In the genomic region with DNA sequence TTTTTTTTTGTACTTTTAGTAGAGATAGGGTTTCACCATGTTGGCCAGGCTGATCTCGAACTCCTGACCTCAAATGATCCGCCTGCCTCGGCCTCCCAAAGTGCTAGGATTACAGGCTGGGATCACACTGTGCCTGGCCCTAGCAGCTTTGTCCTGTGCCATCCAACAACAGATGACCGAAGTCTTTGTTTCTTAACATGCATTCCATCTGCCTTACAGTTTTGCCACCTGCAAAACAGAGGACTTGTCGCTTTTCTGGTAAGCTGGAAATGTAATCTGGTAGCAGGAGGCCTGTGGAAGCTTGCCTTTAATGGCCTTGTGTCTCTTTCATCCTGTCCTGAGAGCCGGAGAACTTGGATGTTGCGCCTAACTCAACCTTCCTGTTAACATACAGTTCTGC, we compare ENCODE assay signal across 18 cellular contexts. TPM values are rescaled to one million over a fixed set of nuclear protein-coding genes. Genes with fewer than 3 reads are reported as not detected.
A peak's percentile ranks its signal among the peaks of the same experiment; 100 is the strongest.
DNase-seq lines count a peak whose midpoint lies in the region; ATAC-seq, FAIRE-seq and TF ChIP-seq lines count a peak whose summit lies in the region.
"Had no signal": no experiment of that assay in that cellular context is flagged by ENCODE, and none has a peak within 500 bp of the region (broad histone marks: within the 10 kb centered on the region; RNA-seq: fewer than 3 reads in every experiment).

No MANE protein-coding gene starts in this region.

- peak overlapping the region; percentile 29 to 57 (median 44) for H3K27ac Mint-ChIP-seq in nephron
- H3K27ac Mint-ChIP-seq: CD4-positive, alpha-beta T cell had no signal

- no peaks in the 10 kb centered on the region for H3K27me3 ChIP-seq in bronchial epithelial cell (ENCODE audit: control insufficient read depth, insufficient read depth, low read length)
- no peaks in the 10 kb centered on the region for H3K27me3 ChIP-seq in stomach smooth muscle (ENCODE audit: control insufficient read depth in 1 of 2, insufficient read depth in 2 of 2, low read length in 2 of 2)

- TF ChIP-seq CTCF in HEK293 (tag by site-specific recombination; IDR thresholded peaks at IDR 0.05) (no peak), bronchial epithelial cell (IDR thresholded peaks at IDR 0.05; ENCODE audit: insufficient read depth, low read length, severe bottlenecking) (no peak), nephron (IDR thresholded peaks at IDR 0.05; ENCODE audit: unreplicated experiment in 3 of 3) (no peak)

- no peak overlapping the region for H3K4me3 ChIP-seq in HEK293 (ENCODE audit: low read depth, low read length)
- no peak overlapping the region for H3K4me3 ChIP-seq in bronchial epithelial cell (ENCODE audit: low read depth, low read length)
- H3K4me3 ChIP-seq in stomach smooth muscle (ENCODE audit: low read length in 2 of 2) = no peak overlapping the region
- H3K4me3 ChIP-seq: A549 had no signal

- no peaks in the 10 kb centered on the region for H3K27me3 Mint-ChIP-seq in nephron (ENCODE audit: low read depth)
- H3K27me3 Mint-ChIP-seq: CD4-positive, alpha-beta T cell had no signal

- peak overlapping the region in 1 of 2 donors; percentile 47 for H3K9ac ChIP-seq in stomach smooth muscle (ENCODE audit: low read length in 2 of 2)

- no peaks in the 10 kb centered on the region for H3K9me3 Mint-ChIP-seq in nephron
- H3K9me3 Mint-ChIP-seq: CD4-positive, alpha-beta T cell had no signal

- H3K4me1 ChIP-seq in HEK293 (ENCODE audit: control insufficient read depth, insufficient read depth, low read length) (no peaks in the 10 kb centered on the region), stomach smooth muscle (ENCODE audit: control insufficient read depth, insufficient read depth, low read length) (peaks cover 49% of the 10 kb centered on the region)

- peaks cover 37% of the 10 kb centered on the region for H3K4me1 Mint-ChIP-seq in nephron

- H3K9me3 ChIP-seq in HEK293 (ENCODE audit: control insufficient read depth, insufficient read depth, low read depth, low read length) (no peaks in the 10 kb centered on the region), stomach smooth muscle (ENCODE audit: control insufficient read depth in 2 of 2, low read length in 2 of 2) (no peaks in the 10 kb centered on the region)
- H3K9me3 ChIP-seq: A549 had no signal

- H3K4me3 Mint-ChIP-seq in nephron = no peak overlapping the region
- H3K4me3 Mint-ChIP-seq: CD4-positive, alpha-beta T cell had no signal

- ATAC-seq in SK-N-SH treated with all-trans-retinoic acid at 6 μM for 48 hours = no peak
- no peak for ATAC-seq in HG02884 (IDR thresholded peaks at IDR 0.05; ENCODE audit: unreplicated experiment)
- ATAC-seq: A549 had no signal

- POLR2A ChIA-PET in HEK293 (lab: Yijun Ruan, JAX) = no interaction called here

- H3K27ac ChIP-seq in HEK293 (ENCODE audit: extremely low read depth, low read depth, low read length) = no peak overlapping the region
- H3K27ac ChIP-seq in stomach smooth muscle (ENCODE audit: low read length) = peak overlapping the region; percentile 46
- H3K27ac ChIP-seq: 22Rv1, A549, C4-2B had no signal

- CTCF ChIA-PET in HEK293 (lab: Yijun Ruan, JAX) = no interaction called here

- peak; percentile 47 for FAIRE-seq in bronchial epithelial cell (lab: Jason Lieb, UNC)
- FAIRE-seq: A549, GM12892, GM18507 had no signal

- H3K36me3 ChIP-seq in HEK293 (ENCODE audit: control insufficient read depth in 2 of 2, insufficient read depth in 1 of 2, low read length in 2 of 2) = peaks cover 0 to 42% of the 10 kb centered on the region in 2 experiments; a peak in 2 of 3 replicates
- peaks cover 9% of the 10 kb centered on the region for H3K36me3 ChIP-seq in bronchial epithelial cell (ENCODE audit: control insufficient read depth, insufficient read depth, low read length)
- H3K36me3 ChIP-seq in stomach smooth muscle (ENCODE audit: control insufficient read depth in 2 of 2, insufficient read depth in 2 of 2, low read length in 2 of 2) = peaks cover 14 to 25% of the 10 kb centered on the region in 2 donors

- no peak for DNase-seq in bronchial epithelial cell (ENCODE audit: low read depth)
- DNase-seq in NCI-H524 treated with DMSO at 0.1 percent for 48 hours (lab: John Stamatoyannopoulos, UW) = no peak
- DNase-seq: AML-193; CD4-positive, alpha-beta T cell; DMS153; DMS79; GDM1; GOT3 had no signal

- H3K36me3 Mint-ChIP-seq in nephron (ENCODE audit: low read depth) = peaks cover 37% of the 10 kb centered on the region

TF ChIP-seq in HEK293, 187 proteins besides CTCF, POLR2A, EP300 and RAD21:
- TF ChIP-seq SCRT2 (tag by site-specific recombination; IDR thresholded peaks at IDR 0.05) = 0 out of 2 replicates have a peak, but pooled peaks have one; percentile 29
- TF ChIP-seq SCRT1 (tag by site-specific recombination; IDR thresholded peaks at IDR 0.05; ENCODE audit: borderline replicate concordance) = 0 out of 2 replicates have a peak, but pooled peaks have one; percentile 28
- TF ChIP-seq ZNF837 (tag by site-specific recombination; IDR thresholded peaks at IDR 0.05) = no peak
TF ChIP-seq in HEK293: peak in this region for 2.

TF ChIP-seq in SK-N-SH treated with all-trans-retinoic acid at 6 μM for 48 hours, 23 proteins besides CTCF, POLR2A, EP300 and RAD21 (continues in another document):
- TF ChIP-seq ARNTL (CRISPR knock-in tag; IDR thresholded peaks at IDR 0.05; ENCODE audit: borderline replicate concordance, low read depth) = no peak
- no peak for TF ChIP-seq CSDC2 (CRISPR knock-in tag; IDR thresholded peaks at IDR 0.05)
- TF ChIP-seq ZFP30 (CRISPR knock-in tag; IDR thresholded peaks at IDR 0.05) = no peak
- no peak for TF ChIP-seq RARB (CRISPR knock-in tag; IDR thresholded peaks at IDR 0.05)
- no peak for TF ChIP-seq ZC3H10 (CRISPR knock-in tag; IDR thresholded peaks at IDR 0.05)
- TF ChIP-seq, protein P1, sequence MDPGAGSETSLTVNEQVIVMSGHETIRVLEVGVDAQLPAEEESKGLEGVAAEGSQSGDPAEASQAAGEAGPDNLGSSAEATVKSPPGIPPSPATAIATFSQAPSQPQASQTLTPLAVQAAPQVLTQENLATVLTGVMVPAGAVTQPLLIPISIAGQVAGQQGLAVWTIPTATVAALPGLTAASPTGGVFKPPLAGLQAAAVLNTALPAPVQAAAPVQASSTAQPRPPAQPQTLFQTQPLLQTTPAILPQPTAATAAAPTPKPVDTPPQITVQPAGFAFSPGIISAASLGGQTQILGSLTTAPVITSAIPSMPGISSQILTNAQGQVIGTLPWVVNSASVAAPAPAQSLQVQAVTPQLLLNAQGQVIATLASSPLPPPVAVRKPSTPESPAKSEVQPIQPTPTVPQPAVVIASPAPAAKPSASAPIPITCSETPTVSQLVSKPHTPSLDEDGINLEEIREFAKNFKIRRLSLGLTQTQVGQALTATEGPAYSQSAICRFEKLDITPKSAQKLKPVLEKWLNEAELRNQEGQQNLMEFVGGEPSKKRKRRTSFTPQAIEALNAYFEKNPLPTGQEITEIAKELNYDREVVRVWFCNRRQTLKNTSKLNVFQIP (CRISPR knock-in tag; IDR thresholded peaks at IDR 0.05; ENCODE audit: borderline replicate concordance, low read depth) = no peak
- TF ChIP-seq ZNF565 (CRISPR knock-in tag; conservative IDR thresholded peaks at IDR 0.05; ENCODE audit: low read depth) = no peak
- no peak for TF ChIP-seq OSR1 (CRISPR knock-in tag; IDR thresholded peaks at IDR 0.05)
- TF ChIP-seq, protein P2, sequence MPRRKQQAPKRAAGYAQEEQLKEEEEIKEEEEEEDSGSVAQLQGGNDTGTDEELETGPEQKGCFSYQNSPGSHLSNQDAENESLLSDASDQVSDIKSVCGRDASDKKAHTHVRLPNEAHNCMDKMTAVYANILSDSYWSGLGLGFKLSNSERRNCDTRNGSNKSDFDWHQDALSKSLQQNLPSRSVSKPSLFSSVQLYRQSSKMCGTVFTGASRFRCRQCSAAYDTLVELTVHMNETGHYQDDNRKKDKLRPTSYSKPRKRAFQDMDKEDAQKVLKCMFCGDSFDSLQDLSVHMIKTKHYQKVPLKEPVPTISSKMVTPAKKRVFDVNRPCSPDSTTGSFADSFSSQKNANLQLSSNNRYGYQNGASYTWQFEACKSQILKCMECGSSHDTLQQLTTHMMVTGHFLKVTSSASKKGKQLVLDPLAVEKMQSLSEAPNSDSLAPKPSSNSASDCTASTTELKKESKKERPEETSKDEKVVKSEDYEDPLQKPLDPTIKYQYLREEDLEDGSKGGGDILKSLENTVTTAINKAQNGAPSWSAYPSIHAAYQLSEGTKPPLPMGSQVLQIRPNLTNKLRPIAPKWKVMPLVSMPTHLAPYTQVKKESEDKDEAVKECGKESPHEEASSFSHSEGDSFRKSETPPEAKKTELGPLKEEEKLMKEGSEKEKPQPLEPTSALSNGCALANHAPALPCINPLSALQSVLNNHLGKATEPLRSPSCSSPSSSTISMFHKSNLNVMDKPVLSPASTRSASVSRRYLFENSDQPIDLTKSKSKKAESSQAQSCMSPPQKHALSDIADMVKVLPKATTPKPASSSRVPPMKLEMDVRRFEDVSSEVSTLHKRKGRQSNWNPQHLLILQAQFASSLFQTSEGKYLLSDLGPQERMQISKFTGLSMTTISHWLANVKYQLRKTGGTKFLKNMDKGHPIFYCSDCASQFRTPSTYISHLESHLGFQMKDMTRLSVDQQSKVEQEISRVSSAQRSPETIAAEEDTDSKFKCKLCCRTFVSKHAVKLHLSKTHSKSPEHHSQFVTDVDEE (CRISPR knock-in tag; IDR thresholded peaks at IDR 0.05) = no peak
- TF ChIP-seq, protein P3, sequence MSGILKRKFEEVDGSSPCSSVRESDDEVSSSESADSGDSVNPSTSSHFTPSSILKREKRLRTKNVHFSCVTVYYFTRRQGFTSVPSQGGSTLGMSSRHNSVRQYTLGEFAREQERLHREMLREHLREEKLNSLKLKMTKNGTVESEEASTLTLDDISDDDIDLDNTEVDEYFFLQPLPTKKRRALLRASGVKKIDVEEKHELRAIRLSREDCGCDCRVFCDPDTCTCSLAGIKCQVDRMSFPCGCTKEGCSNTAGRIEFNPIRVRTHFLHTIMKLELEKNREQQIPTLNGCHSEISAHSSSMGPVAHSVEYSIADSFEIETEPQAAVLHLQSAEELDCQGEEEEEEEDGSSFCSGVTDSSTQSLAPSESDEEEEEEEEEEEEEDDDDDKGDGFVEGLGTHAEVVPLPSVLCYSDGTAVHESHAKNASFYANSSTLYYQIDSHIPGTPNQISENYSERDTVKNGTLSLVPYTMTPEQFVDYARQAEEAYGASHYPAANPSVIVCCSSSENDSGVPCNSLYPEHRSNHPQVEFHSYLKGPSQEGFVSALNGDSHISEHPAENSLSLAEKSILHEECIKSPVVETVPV (CRISPR knock-in tag; IDR thresholded peaks at IDR 0.05) = no peak
- TF ChIP-seq GLIS3 (CRISPR knock-in tag; IDR thresholded peaks at IDR 0.05) = no peak
- no peak for TF ChIP-seq ZFP3 (CRISPR knock-in tag; IDR thresholded peaks at IDR 0.05)
- no peak for TF ChIP-seq ZNF70 (CRISPR knock-in tag; IDR thresholded peaks at IDR 0.05)
- TF ChIP-seq PPARA (CRISPR knock-in tag; IDR thresholded peaks at IDR 0.05; ENCODE audit: borderline replicate concordance) = no peak

RNA-seq across cellular contexts. Expression of a gene that starts 58.7 kb away (rescaled TPM):
- total RNA-seq in bronchial epithelial cell = 93.5 and 139 TPM in 2 replicates
